In the genomic region with DNA sequence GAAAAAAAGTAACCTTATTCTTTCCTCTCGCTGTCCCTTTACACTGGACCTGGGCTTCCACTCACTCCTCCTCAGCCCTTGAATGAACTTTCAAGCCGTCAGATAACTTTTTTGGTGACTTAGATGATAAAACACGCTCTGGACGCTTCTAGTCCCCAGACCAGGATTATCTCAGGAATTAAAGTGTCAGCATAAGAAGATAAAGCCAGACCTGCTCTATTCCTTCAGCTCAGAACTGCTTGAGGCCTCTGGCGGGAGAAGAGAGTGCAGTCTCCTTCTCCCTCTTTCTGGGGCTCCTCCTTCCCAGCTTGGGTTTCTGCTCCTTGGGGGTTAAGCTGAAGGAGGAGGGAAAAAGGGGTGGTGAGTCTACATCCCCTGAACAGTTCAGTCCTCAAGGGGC, we compare ENCODE assay signal across 36 cellular contexts. TPM values are rescaled to one million over a fixed set of nuclear protein-coding genes. Genes with fewer than 3 reads are reported as not detected.
"Had no signal": no experiment of that assay in that cellular context is flagged by ENCODE, and none has a peak within 500 bp of the region (broad histone marks: within the 10 kb centered on the region; RNA-seq: fewer than 3 reads in every experiment).

No MANE protein-coding gene starts in this region.

- DNase-seq: activated CD4-positive, alpha-beta memory T cell treated with anti-CD3 and anti-CD28 coated beads, Interleukin-2, amount 10 ng/mL, durations not matched to agents 7 days and 5 days; activated CD4-positive, alpha-beta T cell treated with anti-CD3 and anti-CD28 coated beads for 1 hour; activated CD4-positive, alpha-beta T cell treated with anti-CD3 and anti-CD28 coated beads for 48 hours; activated CD4-positive, CD25-positive, alpha-beta regulatory T cell; activated effector memory CD4-positive, alpha-beta T cell treated with Interleukin-2 at 50 U/mL for 16 hours; activated naive CD4-positive, alpha-beta T cell treated with anti-CD3 and anti-CD28 coated beads, Interleukin-2, amount 10 ng/mL, durations not matched to agents 7 days and 5 days; activated naive CD8-positive, alpha-beta T cell treated with anti-CD3 and anti-CD28 coated beads, Interleukin-2, amount 50 U/mL, for 24 hours; activated T-cell treated with anti-CD3 and anti-CD28 coated beads, Interleukin-2, amount 50 U/mL, for 48 hours; amniotic stem cell; aorta; brain microvascular endothelial cell; central memory CD4-positive, alpha-beta T cell; MM.1S; MV-4-11; NCI-H1092; NCI-H1436 treated with DMSO at 0.1 percent for 48 hours; NCI-H1694 treated with DMSO at 0.1 percent for 48 hours; NCI-H2029 treated with DMSO at 0.1 percent for 48 hours; NCI-H2171 treated with DMSO at 0.1 percent for 48 hours; NCI-H2227 treated with DMSO at 0.1 percent for 48 hours; NCI-H446; NCI-H510A treated with DMSO at 0.1 percent for 48 hours; NCI-H526 treated with DMSO at 0.1 percent for 48 hours; NCI-H774; PC-3; SW 1271; T-helper 1 cell; T-helper 2 cell; T-helper 9 cell had no signal

- H3K9ac ChIP-seq: KMS-11 had no signal

- H3K4me2 ChIP-seq: KMS-11 had no signal

- ATAC-seq: activated naive CD8-positive, alpha-beta T cell treated with anti-CD3 and anti-CD28 coated beads, Interleukin-2, amount 50 U/mL, for 24 hours; PC-3; Right ventricle myocardium inferior had no signal

- H3K27ac ChIP-seq: brain microvascular endothelial cell, KMS-11, RWPE1, VCaP had no signal

- FAIRE-seq: RCC 7860 had no signal

- H3K36me3 ChIP-seq: brain microvascular endothelial cell had no signal

RNA-seq across cellular contexts. Expression of a gene that starts 6.6 kb away (rescaled TPM):
- total RNA-seq: activated CD4-positive, alpha-beta memory T cell treated with anti-CD3 and anti-CD28 coated beads, Interleukin-2, amount 10 ng/mL, durations not matched to agents 7 days and 5 days; aorta; cerebellum; LHCN-M2; PC-3; Right ventricle myocardium inferior had no signal
- polyA plus RNA-seq: aorta had no signal

RNA-seq across cellular contexts. Expression of a gene that starts 35.8 kb away (rescaled TPM):
- total RNA-seq: LHCN-M2, PC-3 had no signal

RNA-seq across cellular contexts. Expression of a gene that starts 52.4 kb away (rescaled TPM):
- total RNA-seq: activated CD4-positive, alpha-beta memory T cell treated with anti-CD3 and anti-CD28 coated beads, Interleukin-2, amount 10 ng/mL, durations not matched to agents 7 days and 5 days; aorta; LHCN-M2; PC-3; Right ventricle myocardium inferior had no signal
- polyA plus RNA-seq: aorta had no signal
